Comparison of ENCODE assay signal across 18 cellular contexts in genomic region chr3:12289562-12289961, GRCh38. TPM values are rescaled to one million over a fixed set of nuclear protein-coding genes. Genes with fewer than 3 reads are reported as not detected.
DNase-seq lines count a peak whose midpoint lies in the region; ATAC-seq and TF ChIP-seq lines count a peak whose summit lies in the region.
"Had no signal": no experiment of that assay in that cellular context is flagged by ENCODE, and none has a peak within 500 bp of the region (broad histone marks: within the 10 kb centered on the region; RNA-seq: fewer than 3 reads in every experiment).

No MANE protein-coding gene starts in this region.

- intact Hi-C loops in Calu3 (cut with micrococcal nuclease; ENCODE audit: unreplicated experiment) = loop anchor here (5.0 kb wide), 4 partner anchors 67 to 193 kb away; partner anchors contain the start of gene TSEN2
- intact Hi-C loops in ascending aorta (cut with DNase I) = loop anchor here (5.0 kb wide), 3 partner anchors 92 to 193 kb away; partner anchors contain the start of gene TSEN2

- H3K36me3 Mint-ChIP-seq in Calu3 (ENCODE audit: insufficient read depth, unreplicated experiment) (peaks cover 78% of the 10 kb centered on the region), glutamatergic neuron (ENCODE audit: unreplicated experiment) (no peaks in the 10 kb centered on the region)
- H3K36me3 Mint-ChIP-seq in activated T-cell treated with anti-CD3 and anti-CD28 coated beads, Interleukin-2, amount 50 U/mL, for 72 hours (ENCODE audit: insufficient read depth in 2 of 2) = peaks cover 0 to 2% of the 10 kb centered on the region in 2 donors
- H3K36me3 Mint-ChIP-seq: stimulated activated effector memory CD8-positive, alpha-beta T cell treated with anti-CD3 and anti-CD28 coated beads, Interleukin-12 subunit alpha, Interleukin-12 subunit beta, amount 100 ng/mL, for 72 hours; T-cell had no signal

- peak overlapping the region; percentile 92 for H3K27ac Mint-ChIP-seq in Calu3 (ENCODE audit: unreplicated experiment)
- no peak overlapping the region for H3K27ac Mint-ChIP-seq in glutamatergic neuron (ENCODE audit: unreplicated experiment)
- no peak overlapping the region for H3K27ac Mint-ChIP-seq in activated T-cell treated with anti-CD3 and anti-CD28 coated beads, Interleukin-2, amount 50 U/mL, for 72 hours
- H3K27ac Mint-ChIP-seq: activated CD4-positive, alpha-beta T cell treated with anti-CD3 and anti-CD28 coated beads for 36 hours; GM23338; stimulated activated effector memory CD8-positive, alpha-beta T cell treated with anti-CD3 and anti-CD28 coated beads, Interleukin-12 subunit alpha, Interleukin-12 subunit beta, amount 100 ng/mL, for 72 hours; T-cell had no signal

- no peak for TF ChIP-seq CTCF in Calu3 (IDR thresholded peaks at IDR 0.05; ENCODE audit: unreplicated experiment)
- no peak for TF ChIP-seq CTCF in WI38 (IDR thresholded peaks at IDR 0.05; ENCODE audit: low read depth, low read length)
- no peak for TF ChIP-seq CTCF in glutamatergic neuron (IDR thresholded peaks at IDR 0.05; ENCODE audit: partially characterized antibody, unreplicated experiment)
- no peak for TF ChIP-seq CTCF in ascending aorta (IDR thresholded peaks at IDR 0.05)

- no peak for DNase-seq in Calu3
- DNase-seq in glutamatergic neuron = no peak
- no peak for DNase-seq in ascending aorta (ENCODE audit: low spot score in 2 of 2)
- DNase-seq in NCI-H2171 treated with DMSO at 0.1 percent for 48 hours (lab: John Stamatoyannopoulos, UW) = no peak
- no peak for DNase-seq in iPS-NIHi11 (ENCODE audit: low spot score)
- no peak for DNase-seq in activated T-cell treated with anti-CD3 and anti-CD28 coated beads, Interleukin-2, amount 50 U/mL, for 72 hours
- DNase-seq: activated T-cell treated with anti-CD3 and anti-CD28 coated beads, Interleukin-2, amount 50 U/mL, for 24 hours; hypothalamus; OCI-M1; pancreas; stimulated activated CD4-positive, alpha-beta T cell treated with anti-CD3 and anti-CD28 coated beads, Interleukin-2, amount 100 ng/mL, for 24 hours; T-cell had no signal

- H3K4me1 Mint-ChIP-seq in Calu3 (ENCODE audit: low read depth, unreplicated experiment) = peaks cover 31% of the 10 kb centered on the region
- H3K4me1 Mint-ChIP-seq in glutamatergic neuron (ENCODE audit: low read depth, unreplicated experiment) = no peaks in the 10 kb centered on the region
- H3K4me1 Mint-ChIP-seq in activated T-cell treated with anti-CD3 and anti-CD28 coated beads, Interleukin-2, amount 50 U/mL, for 72 hours (ENCODE audit: low read depth) = no peaks in the 10 kb centered on the region
- H3K4me1 Mint-ChIP-seq: stimulated activated effector memory CD8-positive, alpha-beta T cell treated with anti-CD3 and anti-CD28 coated beads, Interleukin-12 subunit alpha, Interleukin-12 subunit beta, amount 100 ng/mL, for 72 hours had no signal

- H3K36me3 ChIP-seq in rectal smooth muscle tissue (ENCODE audit: control insufficient read depth, insufficient read depth, low read length) (no peaks in the 10 kb centered on the region), ascending aorta (no peaks in the 10 kb centered on the region)
- H3K36me3 ChIP-seq: BLaER1, pancreas had no signal

- H3K9me3 ChIP-seq in ascending aorta = no peaks in the 10 kb centered on the region
- H3K9me3 ChIP-seq: pancreas had no signal

- H3K27me3 ChIP-seq in rectal smooth muscle tissue (ENCODE audit: control insufficient read depth, insufficient read depth, low read length) = peaks cover 4% of the 10 kb centered on the region
- peaks cover 3% of the 10 kb centered on the region for H3K27me3 ChIP-seq in ascending aorta

- H3K27me3 Mint-ChIP-seq in Calu3 (ENCODE audit: unreplicated experiment) = no peaks in the 10 kb centered on the region
- H3K27me3 Mint-ChIP-seq in glutamatergic neuron (ENCODE audit: unreplicated experiment) = peaks cover 18% of the 10 kb centered on the region
- H3K27me3 Mint-ChIP-seq in activated T-cell treated with anti-CD3 and anti-CD28 coated beads, Interleukin-2, amount 50 U/mL, for 72 hours (ENCODE audit: low read depth) = peaks cover 53% of the 10 kb centered on the region

- H3K4me1 ChIP-seq in rectal smooth muscle tissue (ENCODE audit: control insufficient read depth, insufficient read depth, low read length) = no peaks in the 10 kb centered on the region
- H3K4me1 ChIP-seq in ascending aorta = peaks cover 0 to 10% of the 10 kb centered on the region in 2 donors
- H3K4me1 ChIP-seq: BLaER1, pancreas had no signal

- no peak overlapping the region for H3K27ac ChIP-seq in rectal smooth muscle tissue (ENCODE audit: low read depth, low read length)
- H3K27ac ChIP-seq in ascending aorta = no peak overlapping the region
- H3K27ac ChIP-seq: BLaER1, pancreas had no signal

- ATAC-seq in activated T-cell treated with anti-CD3 and anti-CD28 coated beads, Interleukin-2, amount 50 U/mL, for 72 hours (replicated peaks in 1 of 2) = no peak
- ATAC-seq: T-cell had no signal

- H3K4me3 Mint-ChIP-seq in Calu3 (ENCODE audit: low read depth, unreplicated experiment) (peak overlapping the region; percentile 81), glutamatergic neuron (ENCODE audit: unreplicated experiment) (peak overlapping the region; percentile 69)
- H3K4me3 Mint-ChIP-seq in activated T-cell treated with anti-CD3 and anti-CD28 coated beads, Interleukin-2, amount 50 U/mL, for 72 hours = peak overlapping the region in 1 of 2 donors; percentile 59

- no peaks in the 10 kb centered on the region for H3K9me3 Mint-ChIP-seq in Calu3 (ENCODE audit: low read depth, unreplicated experiment)
- no peaks in the 10 kb centered on the region for H3K9me3 Mint-ChIP-seq in glutamatergic neuron (ENCODE audit: unreplicated experiment)
- H3K9me3 Mint-ChIP-seq in activated T-cell treated with anti-CD3 and anti-CD28 coated beads, Interleukin-2, amount 50 U/mL, for 72 hours = peaks cover 0 to 3% of the 10 kb centered on the region in 2 donors
- H3K9me3 Mint-ChIP-seq: GM23338; stimulated activated effector memory CD8-positive, alpha-beta T cell treated with anti-CD3 and anti-CD28 coated beads, Interleukin-12 subunit alpha, Interleukin-12 subunit beta, amount 100 ng/mL, for 72 hours had no signal

- CTCF ChIA-PET in Calu3 (lab: Charles Lee) = no interaction called here

- no peak overlapping the region for H3K9ac ChIP-seq in rectal smooth muscle tissue (ENCODE audit: low read length)
- H3K9ac ChIP-seq: BLaER1 had no signal

- peak overlapping the region; percentile 90 for H3K4me3 ChIP-seq in WI38 (ENCODE audit: low read depth, low read length)
- H3K4me3 ChIP-seq in rectal smooth muscle tissue (ENCODE audit: low read length) = peak overlapping the region; percentile 54
- no peak overlapping the region for H3K4me3 ChIP-seq in ascending aorta
- H3K4me3 ChIP-seq: BLaER1 had no signal

- BruUV-seq in Calu3 (replicated peaks; lab: Mats Ljungman, UMichigan) = no TSS peak

RNA-seq across cellular contexts. Expression of gene PPARG, which starts 0.7 kb away (rescaled TPM):
- total RNA-seq in Calu3 (2022) = 81.5 and 85.8 TPM in 2 replicates
- total RNA-seq in glutamatergic neuron (ENCODE audit: unreplicated experiment) = 0.37 TPM
- 23.5 TPM for total RNA-seq in ascending aorta
- 1 to 10 TPM; 1.4 to 1.9 TPM for total RNA-seq in activated T-cell treated with anti-CD3 and anti-CD28 coated beads, Interleukin-2, amount 50 U/mL, for 72 hours

Comparison
In these comparisons a context has a peak if more than half of its experiments do, and no peak if none do; other contexts are left out.
1. H3K4me3 ChIP-seq: peak in WI38 (single experiment) and rectal smooth muscle tissue (single experiment); none in ascending aorta (0 of 2).